Comparison of ENCODE assay signal across 1 cellular context in genomic region chr12:123991402-123991951, GRCh38.
TF ChIP-seq lines count a peak whose summit lies in the region.

No MANE protein-coding gene starts in this region.

TF ChIP-seq in endothelial cell of umbilical vein, 7 proteins besides CTCF, POLR2A, EP300 and RAD21:
- TF ChIP-seq GATA2 (IDR thresholded peaks at IDR 0.05; ENCODE audit: insufficient read depth, insufficient read length, low read depth, low read length): peak; percentile 22
- TF ChIP-seq MYC (IDR thresholded peaks at IDR 0.05; ENCODE audit: low read depth, low read length): no peak
- TF ChIP-seq EZH2 (IDR thresholded peaks at IDR 0.05; ENCODE audit: borderline replicate concordance, low read depth, low read length, severe bottlenecking): no peak
- TF ChIP-seq JUN (IDR thresholded peaks at IDR 0.05; ENCODE audit: borderline replicate concordance, insufficient read depth, insufficient read length, low read depth): no peak
